Comparison of ENCODE assay signal across 1 cellular context in genomic region chr1:67653304-67653703, GRCh38.
TF ChIP-seq lines count a peak whose summit lies in the region.

No MANE protein-coding gene starts in this region.

TF ChIP-seq in GM23338, 12 proteins besides CTCF, POLR2A, EP300 and RAD21 (continued from another document):
- TF ChIP-seq ZNF462 (CRISPR knock-in tag; IDR thresholded peaks at IDR 0.05) (no peak), CREB1 (CRISPR knock-in tag; IDR thresholded peaks at IDR 0.05; ENCODE audit: low read depth) (no peak), NANOG (IDR thresholded peaks at IDR 0.05; ENCODE audit: borderline replicate concordance) (no peak), REST (IDR thresholded peaks at IDR 0.05; ENCODE audit: unreplicated experiment) (no peak), EZH2phosphoT487 (IDR thresholded peaks at IDR 0.05; ENCODE audit: unreplicated experiment) (no peak), ZNF114 (CRISPR knock-in tag; IDR thresholded peaks at IDR 0.05) (no peak), JUNB (IDR thresholded peaks at IDR 0.05; ENCODE audit: unreplicated experiment) (no peak), ZNF331 (CRISPR knock-in tag; IDR thresholded peaks at IDR 0.05; ENCODE audit: low read depth) (no peak), EZH2 (IDR thresholded peaks at IDR 0.05; ENCODE audit: low read depth, unreplicated experiment) (no peak), POLR2AphosphoS5 (IDR thresholded peaks at IDR 0.05; ENCODE audit: low read depth) (no peak)
